Comparison of ENCODE assay signal across 15 cellular contexts in genomic region chr14:104215706-104216334, GRCh38.
DNase-seq lines count a peak whose midpoint lies in the region; ATAC-seq, FAIRE-seq and TF ChIP-seq lines count a peak whose summit lies in the region.
"Had no signal": no experiment of that assay in that cellular context is flagged by ENCODE, and none has a peak within 500 bp of the region (broad histone marks: within the 10 kb centered on the region; RNA-seq: fewer than 3 reads in every experiment).

No MANE protein-coding gene starts in this region.

- H3K4ac ChIP-seq in trophoblast cell (ENCODE audit: low read depth, low read length), result no peak overlapping the region

- no peak overlapping the region for H2AK5ac ChIP-seq in trophoblast cell (ENCODE audit: low read length)

- TF ChIP-seq CTCF in kidney (IDR thresholded peaks at IDR 0.05; ENCODE audit: borderline replicate concordance, extremely low read depth, insufficient read depth), result no peak

- DNase-seq in right cardiac atrium (peak in 2 of 3 donors; percentile 6 to 45), cardiac septum (ENCODE audit: low spot score) (no peak), kidney (peak; percentile 60), trophoblast cell (no peak), urothelium cell line (ENCODE audit: low spot score) (no peak), NCI-H1092 treated with DMSO at 0.1 percent for 48 hours (lab: John Stamatoyannopoulos, UW) (no peak)
- DNase-seq: BE2C; CD4-positive, alpha-beta memory T cell; DMS79; HCEC 1CT had no signal

- FAIRE-seq in kidney (lab: Jason Lieb, UNC), result no peak
- FAIRE-seq in urothelium cell line (lab: Jason Lieb, UNC), result no peak
- FAIRE-seq: A549, HepG2 had no signal

- 82% methylated on average over 21 of the region's 21 CpGs for WGBS in right cardiac atrium
- WGBS in trophoblast cell (ENCODE audit: extremely low coverage, insufficient coverage, insufficient read length), result 93% methylated on average over 1 of the region's 21 CpGs

- no peak overlapping the region for H2AFZ ChIP-seq in trophoblast cell (ENCODE audit: insufficient read depth, low read length, poor library complexity)

- H3K27ac ChIP-seq in right cardiac atrium (ENCODE audit: low read length) (no peak overlapping the region), kidney (ENCODE audit: low read depth in 2 of 2, low read length in 2 of 2) (no peak overlapping the region), trophoblast cell (ENCODE audit: low read depth, low read length) (no peak overlapping the region)
- H3K27ac ChIP-seq: A549, C4-2B had no signal

- H3K79me1 ChIP-seq in trophoblast cell (ENCODE audit: low read length), result no peaks in the 10 kb centered on the region

- no peaks in the 10 kb centered on the region for H3K36me3 ChIP-seq in kidney (ENCODE audit: control insufficient read depth in 1 of 2, insufficient read depth in 2 of 2, low read length in 2 of 2)
- H3K36me3 ChIP-seq in trophoblast cell (ENCODE audit: control insufficient read depth in 1 of 2, insufficient read depth in 2 of 2, low read length in 2 of 2), result no peaks in the 10 kb centered on the region
- H3K36me3 ChIP-seq: BE2C had no signal

- no peak overlapping the region for H3K14ac ChIP-seq in trophoblast cell (ENCODE audit: low read length)

- H3K4me3 ChIP-seq in right cardiac atrium (ENCODE audit: low read length) (no peak overlapping the region), kidney (ENCODE audit: low read length in 2 of 2) (no peak overlapping the region), trophoblast cell (ENCODE audit: low read depth, low read length) (no peak overlapping the region)
- H3K4me3 ChIP-seq: A549, GM12878 had no signal

- H4K91ac ChIP-seq in trophoblast cell (ENCODE audit: low read depth, low read length), result no peak overlapping the region

- no peak overlapping the region for H2BK12ac ChIP-seq in trophoblast cell (ENCODE audit: low read length)

- H3K9ac ChIP-seq in kidney (ENCODE audit: low read length in 2 of 2) (no peak overlapping the region), trophoblast cell (ENCODE audit: low read length) (no peak overlapping the region)

- no peak overlapping the region for H2BK5ac ChIP-seq in trophoblast cell (ENCODE audit: low read depth, low read length, poor library complexity)

- H3K27me3 ChIP-seq in right cardiac atrium (ENCODE audit: control insufficient read depth, insufficient read depth) (no peaks in the 10 kb centered on the region), trophoblast cell (ENCODE audit: insufficient read depth, low read length) (no peaks in the 10 kb centered on the region)
- H3K27me3 ChIP-seq: BE2C had no signal

- no peak for ATAC-seq in right cardiac atrium
- ATAC-seq in GM19395 (IDR thresholded peaks at IDR 0.05; ENCODE audit: unreplicated experiment), result no peak
- ATAC-seq: GM12878 had no signal

- H3K4me2 ChIP-seq in trophoblast cell (ENCODE audit: low read length), result no peak overlapping the region
- H3K4me2 ChIP-seq: A549 had no signal

- no peak overlapping the region for H2BK120ac ChIP-seq in trophoblast cell (ENCODE audit: insufficient read depth, low read length, poor library complexity)

- intact Hi-C loops in right cardiac atrium (cut with DNase I), result no loop called here
- intact Hi-C loops in cardiac septum (cut with DNase I), result no loop called here
- intact Hi-C loops in kidney (cut with DNase I), result no loop called here

- H3K9me3 ChIP-seq in right cardiac atrium (ENCODE audit: control insufficient read depth, low read length), result no peaks in the 10 kb centered on the region
- H3K9me3 ChIP-seq in kidney (ENCODE audit: control insufficient read depth in 1 of 2, low read length in 2 of 2), result no peaks in the 10 kb centered on the region
- peaks cover 8% of the 10 kb centered on the region for H3K9me3 ChIP-seq in trophoblast cell (ENCODE audit: insufficient read depth, low read depth, low read length)
- H3K9me3 ChIP-seq: A549, BE2C had no signal

- H4K8ac ChIP-seq in trophoblast cell (ENCODE audit: low read depth, low read length), result no peak overlapping the region

- H3K4me1 ChIP-seq in right cardiac atrium (ENCODE audit: control insufficient read depth, insufficient read depth, low read length) (peaks cover 3% of the 10 kb centered on the region), kidney (ENCODE audit: control insufficient read depth in 1 of 2, insufficient read depth in 1 of 2, low read depth in 1 of 2, low read length in 2 of 2) (no peaks in the 10 kb centered on the region), trophoblast cell (ENCODE audit: control insufficient read depth in 1 of 2, insufficient read depth in 2 of 2, low read length in 2 of 2) (no peaks in the 10 kb centered on the region)
- H3K4me1 ChIP-seq: A549 had no signal

- peak overlapping the region; percentile 13 for H3K23ac ChIP-seq in trophoblast cell (ENCODE audit: low read length)

- H4K12ac ChIP-seq in trophoblast cell (ENCODE audit: low read depth, low read length), result no peak overlapping the region

- no peak overlapping the region for H3K18ac ChIP-seq in trophoblast cell (ENCODE audit: low read length)

- no peaks in the 10 kb centered on the region for H3K79me2 ChIP-seq in trophoblast cell (ENCODE audit: control insufficient read depth, insufficient read depth, low read length, poor library complexity)

Comparison
In these comparisons a context has a peak if more than half of its experiments do, and no peak if none do; other contexts are left out.
1. DNase-seq: peak in right cardiac atrium (2 of 3) and kidney (single experiment); none in cardiac septum (single experiment), trophoblast cell (0 of 2), urothelium cell line (single experiment) and NCI-H1092 treated with DMSO at 0.1 percent for 48 hours (single experiment).